ENCODE assay signal across 8 cellular contexts in the genomic region with DNA sequence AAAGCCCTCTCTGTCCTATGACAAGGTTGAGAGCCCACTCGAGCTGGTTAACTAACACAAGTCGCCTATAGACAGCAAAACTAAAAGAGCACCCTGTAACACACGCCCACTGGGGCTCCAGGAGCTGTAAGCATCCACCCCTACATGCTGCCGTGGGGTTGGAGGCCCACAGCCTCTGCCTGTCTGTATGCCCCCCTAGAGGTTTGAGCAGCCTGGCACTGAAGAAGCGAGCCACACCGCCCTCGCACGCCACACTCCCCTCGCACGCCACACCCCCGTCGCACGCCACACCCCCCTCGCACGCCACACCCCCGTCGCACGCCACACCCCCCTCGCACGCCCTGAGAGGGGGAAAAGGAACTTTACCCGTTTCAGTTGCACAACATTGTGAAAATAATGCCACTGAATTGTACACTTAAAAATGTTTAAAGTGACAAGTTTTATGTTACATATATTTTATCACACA. TPM values are rescaled to one million over a fixed set of nuclear protein-coding genes. Genes with fewer than 3 reads are reported as not detected.
DNase-seq lines count a peak whose midpoint lies in the region; ATAC-seq and TF ChIP-seq lines count a peak whose summit lies in the region.

No MANE protein-coding gene starts in this region.

- ATAC-seq in DND-41 (ENCODE audit: insufficient read depth, low read depth) (peak; percentile 99), HG03135 (IDR thresholded peaks at IDR 0.05; ENCODE audit: unreplicated experiment) (peak; percentile 76), natural killer cell (peak; percentile 98 to 99 (median 99)), HG02852 (IDR thresholded peaks at IDR 0.05; ENCODE audit: unreplicated experiment) (no peak)
- ATAC-seq in stimulated activated effector memory CD8-positive, alpha-beta T cell treated with anti-CD3 and anti-CD28 coated beads, Interleukin-12 subunit alpha, Interleukin-12 subunit beta, amount 100 ng/mL, for 72 hours, result peak; percentile 100

- H3K4me3 ChIP-seq in DND-41 (ENCODE audit: low read depth in 1 of 2, low read length in 2 of 2), result peak overlapping the region in 1 of 2 experiments; percentile 46; a peak in 2 of 4 replicates
- peak overlapping the region; percentile 15 to 16 for H3K4me3 ChIP-seq in esophagus (ENCODE audit: low read depth in 1 of 2, low read length in 2 of 2)

- H3K9me3 Mint-ChIP-seq in natural killer cell, result no peaks in the 10 kb centered on the region
- H3K9me3 Mint-ChIP-seq in stimulated activated effector memory CD8-positive, alpha-beta T cell treated with anti-CD3 and anti-CD28 coated beads, Interleukin-12 subunit alpha, Interleukin-12 subunit beta, amount 100 ng/mL, for 72 hours, result no peaks in the 10 kb centered on the region

- H2AFZ ChIP-seq in DND-41 (ENCODE audit: low read depth, low read length), result peak overlapping the region; percentile 77

- peak; percentile 80 for DNase-seq in DND-41
- peak; percentile 31 for DNase-seq in NOMO-1 treated with dmso at 0.1 percent for 144 hours (lab: John Stamatoyannopoulos, UW; ENCODE audit: unreplicated experiment)
- DNase-seq in activated CD8-positive, alpha-beta memory T cell treated with anti-CD3 and anti-CD28 coated beads, Interleukin-2, amount 50 U/mL, for 48 hours, result peak; percentile 89
- DNase-seq in natural killer cell, result peak; percentile 58
- DNase-seq in stimulated activated effector memory CD8-positive, alpha-beta T cell treated with anti-CD3 and anti-CD28 coated beads, Interleukin-12 subunit alpha, Interleukin-12 subunit beta, amount 100 ng/mL, for 72 hours (ENCODE audit: low spot score in 2 of 2), result peak; percentile 64 to 86

- H3K9ac ChIP-seq in DND-41 (ENCODE audit: low read depth, low read length), result peak overlapping the region; percentile 36

- H3K36me3 ChIP-seq in DND-41 (ENCODE audit: insufficient read depth, low read length) (no peaks in the 10 kb centered on the region), esophagus (ENCODE audit: control insufficient read depth in 2 of 2, insufficient read depth in 2 of 2, low read length in 1 of 2) (no peaks in the 10 kb centered on the region)

- no peaks in the 10 kb centered on the region for H3K36me3 Mint-ChIP-seq in natural killer cell
- H3K36me3 Mint-ChIP-seq in stimulated activated effector memory CD8-positive, alpha-beta T cell treated with anti-CD3 and anti-CD28 coated beads, Interleukin-12 subunit alpha, Interleukin-12 subunit beta, amount 100 ng/mL, for 72 hours, result no peaks in the 10 kb centered on the region

- peaks cover 14% of the 10 kb centered on the region for H3K4me1 ChIP-seq in DND-41 (ENCODE audit: insufficient read depth, low read length)
- peaks cover 0 to 6% of the 10 kb centered on the region in 2 donors for H3K4me1 ChIP-seq in esophagus (ENCODE audit: control insufficient read depth in 2 of 2, insufficient read depth in 2 of 2, low read length in 1 of 2)

- no peak overlapping the region for H3K27ac ChIP-seq in DND-41 (ENCODE audit: low read length)
- no peak overlapping the region for H3K27ac ChIP-seq in esophagus (ENCODE audit: low read depth in 2 of 2, low read length in 1 of 2)

- 1% methylated on average over 20 to 21 of the region's 21 CpGs for WGBS in esophagus, 2 donors

- H3K4me3 Mint-ChIP-seq in natural killer cell, result peak overlapping the region; percentile 74
- H3K4me3 Mint-ChIP-seq in stimulated activated effector memory CD8-positive, alpha-beta T cell treated with anti-CD3 and anti-CD28 coated beads, Interleukin-12 subunit alpha, Interleukin-12 subunit beta, amount 100 ng/mL, for 72 hours, result peak overlapping the region; percentile 65

- peaks cover 0 to 6% of the 10 kb centered on the region in 2 donors for H3K27me3 Mint-ChIP-seq in natural killer cell (ENCODE audit: low read depth in 2 of 2)

- no peak for TF ChIP-seq CTCF in DND-41 (IDR thresholded peaks at IDR 0.05; ENCODE audit: borderline replicate concordance, extremely low read depth, low read length, poor library complexity, severe bottlenecking)
- no peak for TF ChIP-seq CTCF in natural killer cell (IDR thresholded peaks at IDR 0.05)

- no peak overlapping the region for H3K27ac Mint-ChIP-seq in natural killer cell
- peak overlapping the region; percentile 69 for H3K27ac Mint-ChIP-seq in stimulated activated effector memory CD8-positive, alpha-beta T cell treated with anti-CD3 and anti-CD28 coated beads, Interleukin-12 subunit alpha, Interleukin-12 subunit beta, amount 100 ng/mL, for 72 hours

- H3K4me1 Mint-ChIP-seq in natural killer cell, result peaks cover 7 to 12% of the 10 kb centered on the region in 2 donors
- H3K4me1 Mint-ChIP-seq in stimulated activated effector memory CD8-positive, alpha-beta T cell treated with anti-CD3 and anti-CD28 coated beads, Interleukin-12 subunit alpha, Interleukin-12 subunit beta, amount 100 ng/mL, for 72 hours, result peaks cover 14% of the 10 kb centered on the region

- H3K9me3 ChIP-seq in DND-41 (ENCODE audit: insufficient read depth, low read length, severe bottlenecking), result no peaks in the 10 kb centered on the region
- H3K9me3 ChIP-seq in esophagus (ENCODE audit: control insufficient read depth in 2 of 2, insufficient read depth in 1 of 2, low read depth in 1 of 2, low read length in 1 of 2), result no peaks in the 10 kb centered on the region

- intact Hi-C loops in natural killer cell (cut with micrococcal nuclease), result no loop called here

- peak overlapping the region; percentile 72 for H3K4me2 ChIP-seq in DND-41 (ENCODE audit: insufficient read depth, low read length)

- H3K27me3 ChIP-seq in DND-41 (ENCODE audit: insufficient read depth, low read length, poor library complexity), result peaks cover 2% of the 10 kb centered on the region
- H3K27me3 ChIP-seq in esophagus (ENCODE audit: control insufficient read depth in 1 of 2, insufficient read depth in 2 of 2, low read length in 2 of 2), result no peaks in the 10 kb centered on the region

- H4K20me1 ChIP-seq in DND-41 (ENCODE audit: insufficient read depth, low read length), result no peaks in the 10 kb centered on the region

- no peaks in the 10 kb centered on the region for H3K79me2 ChIP-seq in DND-41 (ENCODE audit: insufficient read depth, low read length)

RNA-seq across cellular contexts. Expression of a gene that starts 13.2 kb away (rescaled TPM):
- polyA plus RNA-seq in esophagus, result 10 to 100 TPM; 16.8 to 27.4 TPM
- 10 to 100 TPM; 16.8 to 26.9 (median 17.0) TPM for total RNA-seq in natural killer cell

RNA-seq across cellular contexts. Expression of a gene that starts 29.7 kb away (rescaled TPM):
- 10 to 100 TPM in 1 of 2 donors, 1 to 10 TPM in 1; 7.3 to 10.2 TPM for polyA plus RNA-seq in esophagus
- total RNA-seq in natural killer cell, result 10 to 100 TPM in 2 of 3 donors, 1 to 10 TPM in 1; 6.8 to 12.5 (median 11.9) TPM

RNA-seq across cellular contexts. Expression of a gene that starts 37.9 kb away (rescaled TPM):
- 100 to 1,000 TPM in 1 of 2 donors, 10 to 100 TPM in 1; 76.6 to 120 TPM for polyA plus RNA-seq in esophagus
- 10 to 100 TPM; 12.8 to 20.3 (median 14.6) TPM for total RNA-seq in natural killer cell

RNA-seq across cellular contexts. Expression of a gene that starts 47.5 kb away (rescaled TPM):
- polyA plus RNA-seq in esophagus, result 10 to 100 TPM; 44.4 to 63.7 TPM
- 10 to 100 TPM; 70.6 to 84.5 (median 73.3) TPM for total RNA-seq in natural killer cell

Comparison
In these comparisons a context has a peak if more than half of its experiments do, and no peak if none do; other contexts are left out.
1. DNase-seq: peak in every context shown above with its lines; median percentile 89 in activated CD8-positive, alpha-beta memory T cell treated with anti-CD3 and anti-CD28 coated beads, Interleukin-2, amount 50 U/mL, for 48 hours; 80 in DND-41; 75 in stimulated activated effector memory CD8-positive, alpha-beta T cell treated with anti-CD3 and anti-CD28 coated beads, Interleukin-12 subunit alpha, Interleukin-12 subunit beta, amount 100 ng/mL, for 72 hours; 58 in natural killer cell; 31 in NOMO-1 treated with dmso at 0.1 percent for 144 hours.